Comparison of ENCODE assay signal across 17 cellular contexts in genomic region chr21:46154155-46154954, GRCh38. TPM values are rescaled to one million over a fixed set of nuclear protein-coding genes. Genes with fewer than 3 reads are reported as not detected.
DNase-seq lines count a peak whose midpoint lies in the region; TF ChIP-seq lines count a peak whose summit lies in the region.
"Had no signal": no experiment of that assay in that cellular context is flagged by ENCODE, and none has a peak within 500 bp of the region (broad histone marks: within the 10 kb centered on the region; RNA-seq: fewer than 3 reads in every experiment).

No MANE protein-coding gene starts in this region.

- H3K36me3 ChIP-seq in NT2/D1 (ENCODE audit: insufficient read depth, insufficient read length, low read length): peaks cover 8% of the 10 kb centered on the region
- no peaks in the 10 kb centered on the region for H3K36me3 ChIP-seq in ovary
- H3K36me3 ChIP-seq: esophagus squamous epithelium had no signal

- no peaks in the 10 kb centered on the region for H3K9me3 ChIP-seq in NT2/D1 (ENCODE audit: insufficient read depth, low read length)
- H3K9me3 ChIP-seq in ovary: no peaks in the 10 kb centered on the region
- H3K9me3 ChIP-seq: esophagus squamous epithelium had no signal

- H3K4me3 ChIP-seq in NT2/D1 (ENCODE audit: insufficient read length, low read depth) (no peak overlapping the region), ovary (no peak overlapping the region)
- H3K4me3 ChIP-seq: lung had no signal

- 90 to 91% (median 91%) methylated on average over 39 of the region's 39 CpGs for WGBS in ovary, 3 donors

- peak overlapping the region; percentile 26 for H3K9ac ChIP-seq in NT2/D1 (ENCODE audit: insufficient read length, low read depth)

- peaks cover 48% of the 10 kb centered on the region for H3K4me1 ChIP-seq in NT2/D1 (ENCODE audit: insufficient read depth, insufficient read length)
- H3K4me1 ChIP-seq in ovary (ENCODE audit: insufficient read depth): peaks cover 9% of the 10 kb centered on the region

- TF ChIP-seq CTCF in ovary (IDR thresholded peaks at IDR 0.05): no peak

- H3K27me3 ChIP-seq in NT2/D1 (ENCODE audit: insufficient read depth, insufficient read length) (no peaks in the 10 kb centered on the region), ovary (no peaks in the 10 kb centered on the region)
- H3K27me3 ChIP-seq: esophagus squamous epithelium had no signal

- H3K27ac ChIP-seq in ovary: no peak overlapping the region
- H3K27ac ChIP-seq: esophagus squamous epithelium had no signal

- intact Hi-C loops in head of caudate nucleus (cut with DNase I): no loop called here
- intact Hi-C loops in ovary (cut with DNase I): loop anchor here in 3 of 4 donors (5.0 to 10.0 kb wide), 4 partner anchors 70 to 133 kb away; partner anchors contain the start of genes LSS (in 2 of the 3), MCM3AP (in 1 of the 3) and YBEY (in 1 of the 3)

- DNase-seq in 8988T (peak; percentile 5), NT2/D1 (ENCODE audit: low read depth, low spot score) (no peak), head of caudate nucleus (peak in 22 of 42 donors; percentile 1 to 34 (median 12)), ovary (peak in 4 of 5 donors; percentile 18 to 40 (median 38)), NCI-H128 (lab: John Stamatoyannopoulos, UW; ENCODE audit: unreplicated experiment) (no peak), OCI-M1 (lab: John Stamatoyannopoulos, UW) (no peak), UCSD-AML1 (lab: John Stamatoyannopoulos, UW; ENCODE audit: unreplicated experiment) (no peak)
- DNase-seq in stimulated activated naive CD4-positive, alpha-beta T cell treated with Interleukin-2 at 50 U/mL for 16 hours (lab: John Stamatoyannopoulos, UW): no peak
- DNase-seq: esophagus squamous epithelium, hippocampal formation, KBM-7, NCI-H1105 treated with DMSO at 0.1 percent for 48 hours, NCI-H345 had no signal

- TF ChIP-seq EP300 in ovary (IDR thresholded peaks at IDR 0.05): no peak

- no peak for TF ChIP-seq POLR2A in ovary (IDR thresholded peaks at IDR 0.05)

RNA-seq across cellular contexts. Expression of gene FTCD, which starts 1.0 kb away (rescaled TPM):
- 1 to 10 TPM in 5 of 7 donors, under 1 TPM in 2; 0.83 to 7.5 (median 3.8) TPM for total RNA-seq in ovary
- 1 to 10 TPM in 1 of 2 donors, not detected in 1; 3.5 TPM for polyA plus RNA-seq in ovary
- total RNA-seq: esophagus squamous epithelium, H7, subcutaneous adipose tissue had no signal

RNA-seq across cellular contexts. Expression of gene SPATC1L, which starts 29.9 kb away (rescaled TPM):
- 10 to 100 TPM in 5 of 7 donors, 1 to 10 TPM in 2; 7.2 to 21.1 (median 14.9) TPM for total RNA-seq in ovary
- 10 to 100 TPM in 1 of 2 donors, 1 to 10 TPM in 1; 2.8 to 21.3 TPM for polyA plus RNA-seq in ovary

RNA-seq across cellular contexts. Expression of gene COL6A2, which starts 56.4 kb away (rescaled TPM):
- total RNA-seq in ovary: 1,000 to 10,000 TPM in 1 of 7 donors, 100 to 1,000 TPM in 6; 222 to 1,092 (median 831) TPM
- polyA plus RNA-seq in ovary: 100 to 1,000 TPM in 1 of 2 donors, 10 to 100 TPM in 1; 50.9 to 818 TPM
- polyA plus RNA-seq: neural cell had no signal

Comparison
In these comparisons a context has a peak if more than half of its experiments do, and no peak if none do; other contexts are left out.
1. DNase-seq: peak in 8988T (single experiment), head of caudate nucleus (22 of 42) and ovary (4 of 5); none in NT2/D1 (single experiment), NCI-H128 (single experiment), stimulated activated naive CD4-positive, alpha-beta T cell treated with Interleukin-2 at 50 U/mL for 16 hours (single experiment), OCI-M1 (single experiment) and UCSD-AML1 (single experiment).